In genomic region chr22:50643821-50644101, GRCh38 we compare ENCODE assay signal across 2 cellular contexts.
TF ChIP-seq lines count a peak whose summit lies in the region.

No MANE protein-coding gene starts in this region.

TF ChIP-seq in HCT116, 20 proteins besides CTCF, POLR2A, EP300 and RAD21:
- TF ChIP-seq EZH2phosphoT487 (IDR thresholded peaks at IDR 0.05; ENCODE audit: borderline replicate concordance) = peak; percentile 10; the same call in 1 of the 2 replicates
TF ChIP-seq in HCT116: peak in this region for 1; not testable (repeated sequence) for 19.

TF ChIP-seq in SK-N-SH, 30 proteins besides CTCF, POLR2A, EP300 and RAD21:
- peak; percentile 91; the same call in 1 of the 2 replicates for TF ChIP-seq EZH2phosphoT487 (IDR thresholded peaks at IDR 0.05; ENCODE audit: borderline replicate concordance, low read depth)
TF ChIP-seq in SK-N-SH: peak in this region for 1; not testable (repeated sequence) for 29.
